Comparison of ENCODE assay signal across 11 cellular contexts in the genomic region with DNA sequence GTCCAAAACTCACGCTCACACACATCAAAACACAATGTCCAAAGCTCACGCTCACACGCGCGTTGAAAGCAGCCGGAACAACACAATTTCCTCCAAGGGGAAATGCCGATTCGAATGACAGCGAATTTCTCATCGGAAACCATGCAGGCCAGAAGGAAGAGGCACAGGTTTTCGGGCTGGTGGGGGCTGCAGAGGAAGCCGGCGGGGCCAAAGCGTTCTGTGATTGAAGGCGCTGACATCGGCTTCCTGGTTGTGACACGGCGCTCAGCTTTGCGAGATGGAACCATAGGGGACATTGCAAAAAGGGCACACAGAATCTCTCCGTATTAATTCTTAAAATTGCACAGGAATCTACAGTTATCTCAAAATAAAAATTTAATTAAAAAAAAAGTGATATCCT.
DNase-seq lines count a peak whose midpoint lies in the region; ATAC-seq lines count a peak whose summit lies in the region.
"Had no signal": no experiment of that assay in that cellular context is flagged by ENCODE, and none has a peak within 500 bp of the region (broad histone marks: within the 10 kb centered on the region; RNA-seq: fewer than 3 reads in every experiment).

No MANE protein-coding gene starts in this region.

- in situ Hi-C loops in G401 (cut with HindIII; ENCODE audit: low sequenced_read_pairs) = no loop called here

- H3K27ac ChIP-seq in subcutaneous abdominal adipose tissue (ENCODE audit: low read depth, low read length) = no peak overlapping the region
- H3K27ac ChIP-seq: tibial artery had no signal

- no peaks in the 10 kb centered on the region for H3K36me3 ChIP-seq in subcutaneous abdominal adipose tissue (ENCODE audit: control insufficient read depth in 5 of 5, insufficient read depth in 5 of 5, low read length in 5 of 5)
- H3K36me3 ChIP-seq: tibial artery had no signal

- H3K9me3 ChIP-seq in subcutaneous abdominal adipose tissue (ENCODE audit: control insufficient read depth in 5 of 5, low read length in 5 of 5) = no peaks in the 10 kb centered on the region
- H3K9me3 ChIP-seq: tibial artery had no signal

- peaks cover 0 to 18% (median 7%) of the 10 kb centered on the region in 5 donors for H3K4me1 ChIP-seq in subcutaneous abdominal adipose tissue (ENCODE audit: control insufficient read depth in 5 of 5, insufficient read depth in 5 of 5, low read length in 5 of 5)

- peak; percentile 74 for DNase-seq in activated CD4-positive, alpha-beta T cell treated with anti-CD3 and anti-CD28 coated beads for 48 hours
- DNase-seq in activated effector memory CD4-positive, alpha-beta T cell treated with Interleukin-2 at 50 U/mL for 16 hours = peak; percentile 64
- DNase-seq in pulmonary artery endothelial cell (ENCODE audit: low read depth, low spot score) (peak; percentile 32), DMS53 (lab: John Stamatoyannopoulos, UW) (no peak), NCI-H2107 (lab: John Stamatoyannopoulos, UW) (no peak), G401 (ENCODE audit: low spot score) (no peak)
- DNase-seq: glutamatergic neuron, NCI-H1048, tibial artery had no signal

- peaks cover 0 to 10% (median 7%) of the 10 kb centered on the region in 5 donors for H3K27me3 ChIP-seq in subcutaneous abdominal adipose tissue (ENCODE audit: control insufficient read depth in 5 of 5, insufficient read depth in 4 of 5, low read length in 5 of 5)

- H3K9ac ChIP-seq in subcutaneous abdominal adipose tissue (ENCODE audit: low read length in 5 of 5) = no peak overlapping the region

- ATAC-seq in HG03280 (IDR thresholded peaks at IDR 0.05; ENCODE audit: unreplicated experiment) = no peak

- peak overlapping the region in 4 of 5 donors; percentile 7 to 52 (median 28) for H3K4me3 ChIP-seq in subcutaneous abdominal adipose tissue (ENCODE audit: low read depth in 1 of 5, low read length in 5 of 5)
- H3K4me3 ChIP-seq: tibial artery had no signal

Comparison
In these comparisons a context has a peak if more than half of its experiments do, and no peak if none do; other contexts are left out.
1. DNase-seq: peak in activated CD4-positive, alpha-beta T cell treated with anti-CD3 and anti-CD28 coated beads for 48 hours (single experiment), activated effector memory CD4-positive, alpha-beta T cell treated with Interleukin-2 at 50 U/mL for 16 hours (single experiment) and pulmonary artery endothelial cell (single experiment); none in DMS53 (single experiment), NCI-H2107 (single experiment) and G401 (single experiment).